27 cellular contexts compared by ENCODE assay signal in genomic region chr21:25424045-25424444, GRCh38.
DNase-seq lines count a peak whose midpoint lies in the region; ATAC-seq and TF ChIP-seq lines count a peak whose summit lies in the region.
"Had no signal": no experiment of that assay in that cellular context is flagged by ENCODE, and none has a peak within 500 bp of the region (broad histone marks: within the 10 kb centered on the region; RNA-seq: fewer than 3 reads in every experiment).

No MANE protein-coding gene starts in this region.

- H3K36me3 ChIP-seq in testis (ENCODE audit: low read depth, missing control alignments), result no peaks in the 10 kb centered on the region
- H3K36me3 ChIP-seq: thyroid gland had no signal

- H3K9me3 ChIP-seq in testis, result no peaks in the 10 kb centered on the region
- H3K9me3 ChIP-seq: thyroid gland had no signal

- intact Hi-C loops in activated B cell treated with CpG ODN at 0.5 μM for 24 hours (cut with micrococcal nuclease) (loop anchor here (1.0 to 5.0 kb wide), 9 partner anchors 19 to 438 kb away; no protein-coding TSS in a partner anchor), left cardiac atrium (cut with DNase I) (no loop called here), testis (cut with DNase I; ENCODE audit: low total_unique reads) (no loop called here)

- no peaks in the 10 kb centered on the region for H3K27me3 Mint-ChIP-seq in activated T-cell treated with anti-CD3 and anti-CD28 coated beads, Interleukin-2, amount 50 U/mL, for 72 hours (ENCODE audit: low read depth)
- H3K27me3 Mint-ChIP-seq in activated B cell treated with CpG ODN at 0.5 μM for 24 hours (no peaks in the 10 kb centered on the region), chondrocyte (ENCODE audit: low read depth) (peaks cover 29% of the 10 kb centered on the region)

- ATAC-seq in activated T-cell treated with anti-CD3 and anti-CD28 coated beads, Interleukin-2, amount 50 U/mL, for 72 hours (replicated peaks in 1 of 2), result no peak
- ATAC-seq in activated B cell treated with CpG ODN at 0.5 μM for 24 hours (ENCODE audit: low read depth), result no peak
- no peak for ATAC-seq in stimulated activated effector memory CD8-positive, alpha-beta T cell treated with anti-CD3 and anti-CD28 coated beads, Interleukin-12 subunit alpha, Interleukin-12 subunit beta, amount 100 ng/mL, for 72 hours
- no peak for ATAC-seq in left cardiac atrium
- ATAC-seq: activated CD4-positive, CD25-positive, alpha-beta regulatory T cell treated with anti-CD3 and anti-CD28 coated beads, Interleukin-2, amount 50 U/mL, for 24 hours; left ventricle myocardium superior; naive thymus-derived CD8-positive, alpha-beta T cell had no signal

- H3K27ac ChIP-seq in testis, result no peak overlapping the region
- H3K27ac ChIP-seq: C4-2B, PC-9, thyroid gland had no signal

- POLR2A ChIA-PET in activated B cell treated with CpG ODN at 0.5 μM for 24 hours (lab: Charles Lee), result interaction anchor here (0.7 to 11.7 kb wide), 11 partner anchors 12 to 162 kb away, joined by 3 to 157 read pairs (median 6); no protein-coding TSS in a partner anchor

- H3K27me3 ChIP-seq in testis, result no peaks in the 10 kb centered on the region
- H3K27me3 ChIP-seq: thyroid gland had no signal

- CTCF ChIA-PET in activated B cell treated with CpG ODN at 0.5 μM for 24 hours (lab: Charles Lee), result interaction anchor here (1.0 to 3.9 kb wide), 11 partner anchors 18 to 311 kb away, joined by 3 to 18 read pairs (median 3); partner anchors contain the start of genes ATP5PF, GABPA and MRPL39

- peaks cover 2% of the 10 kb centered on the region for H3K4me1 ChIP-seq in testis
- H3K4me1 ChIP-seq: thyroid gland had no signal

- H3K4me3 Mint-ChIP-seq in activated T-cell treated with anti-CD3 and anti-CD28 coated beads, Interleukin-2, amount 50 U/mL, for 72 hours, result peak overlapping the region; percentile 29 to 77
- H3K4me3 Mint-ChIP-seq in activated B cell treated with CpG ODN at 0.5 μM for 24 hours, result peak overlapping the region; percentile 84
- H3K4me3 Mint-ChIP-seq in stimulated activated effector memory CD8-positive, alpha-beta T cell treated with anti-CD3 and anti-CD28 coated beads, Interleukin-12 subunit alpha, Interleukin-12 subunit beta, amount 100 ng/mL, for 72 hours, result peak overlapping the region; percentile 28
- no peak overlapping the region for H3K4me3 Mint-ChIP-seq in chondrocyte (ENCODE audit: unreplicated experiment)
- H3K4me3 Mint-ChIP-seq: dendritic cell treated with granulocyte-macrophage colony-stimulating factor and Interleukin-4, amounts not matched to agents 40 ng/mL and 50 ng/mL, for 4 days; mesothelial cell of epicardium had no signal

- H3K4me1 Mint-ChIP-seq in activated T-cell treated with anti-CD3 and anti-CD28 coated beads, Interleukin-2, amount 50 U/mL, for 72 hours (ENCODE audit: low read depth), result peaks cover 87% of the 10 kb centered on the region
- peaks cover 80% of the 10 kb centered on the region for H3K4me1 Mint-ChIP-seq in activated B cell treated with CpG ODN at 0.5 μM for 24 hours
- peaks cover 59% of the 10 kb centered on the region for H3K4me1 Mint-ChIP-seq in stimulated activated effector memory CD8-positive, alpha-beta T cell treated with anti-CD3 and anti-CD28 coated beads, Interleukin-12 subunit alpha, Interleukin-12 subunit beta, amount 100 ng/mL, for 72 hours
- H3K4me1 Mint-ChIP-seq in chondrocyte (ENCODE audit: low read depth), result no peaks in the 10 kb centered on the region
- H3K4me1 Mint-ChIP-seq: mesothelial cell of epicardium had no signal

- DNase-seq in activated T-cell treated with anti-CD3 and anti-CD28 coated beads, Interleukin-2, amount 50 U/mL, for 72 hours, result no peak
- no peak for DNase-seq in activated T-cell treated with anti-CD3 and anti-CD28 coated beads, Interleukin-2, amount 50 U/mL, for 1 hour
- no peak for DNase-seq in activated B cell treated with CpG ODN at 0.5 μM for 24 hours
- DNase-seq in stimulated activated effector memory CD8-positive, alpha-beta T cell treated with anti-CD3 and anti-CD28 coated beads, Interleukin-12 subunit alpha, Interleukin-12 subunit beta, amount 100 ng/mL, for 72 hours (ENCODE audit: low spot score in 2 of 2), result no peak
- DNase-seq in chondrocyte (ENCODE audit: low spot score), result no peak
- no peak for DNase-seq in left cardiac atrium
- no peak for DNase-seq in testis
- DNase-seq: activated naive CD4-positive, alpha-beta T cell; caudate nucleus; DMS79 treated with DMSO at 0.1 percent for 48 hours; KG1; left ventricle myocardium superior; naive thymus-derived CD8-positive, alpha-beta T cell; NCI-H1436 treated with DMSO at 0.1 percent for 48 hours; NCI-H2107; PC-9; retina; Right ventricle myocardium superior; stimulated activated CD4-positive, alpha-beta T cell treated with anti-CD3 and anti-CD28 coated beads, Interleukin-2, amount 100 ng/mL, for 48 hours; stimulated activated naive CD4-positive, alpha-beta T cell; thyroid gland had no signal

- no peaks in the 10 kb centered on the region for H3K9me3 Mint-ChIP-seq in activated T-cell treated with anti-CD3 and anti-CD28 coated beads, Interleukin-2, amount 50 U/mL, for 72 hours
- H3K9me3 Mint-ChIP-seq in activated B cell treated with CpG ODN at 0.5 μM for 24 hours (no peaks in the 10 kb centered on the region), chondrocyte (ENCODE audit: low read depth) (no peaks in the 10 kb centered on the region)
- H3K9me3 Mint-ChIP-seq in stimulated activated effector memory CD8-positive, alpha-beta T cell treated with anti-CD3 and anti-CD28 coated beads, Interleukin-12 subunit alpha, Interleukin-12 subunit beta, amount 100 ng/mL, for 72 hours, result no peaks in the 10 kb centered on the region
- H3K9me3 Mint-ChIP-seq: dendritic cell treated with granulocyte-macrophage colony-stimulating factor and Interleukin-4, amounts not matched to agents 40 ng/mL and 50 ng/mL, for 4 days; mesothelial cell of epicardium; naive thymus-derived CD8-positive, alpha-beta T cell had no signal

- WGBS in testis, 2 donors, result 78 to 79% methylated on average over 4 of the region's 4 CpGs

- peak overlapping the region; percentile 86 for H3K27ac Mint-ChIP-seq in activated T-cell treated with anti-CD3 and anti-CD28 coated beads, Interleukin-2, amount 50 U/mL, for 72 hours
- H3K27ac Mint-ChIP-seq in activated B cell treated with CpG ODN at 0.5 μM for 24 hours (peak overlapping the region; percentile 88), chondrocyte (ENCODE audit: unreplicated experiment) (no peak overlapping the region)
- H3K27ac Mint-ChIP-seq in stimulated activated effector memory CD8-positive, alpha-beta T cell treated with anti-CD3 and anti-CD28 coated beads, Interleukin-12 subunit alpha, Interleukin-12 subunit beta, amount 100 ng/mL, for 72 hours, result peak overlapping the region; percentile 18
- H3K27ac Mint-ChIP-seq: dendritic cell treated with granulocyte-macrophage colony-stimulating factor and Interleukin-4, amounts not matched to agents 40 ng/mL and 50 ng/mL, for 4 days; mesothelial cell of epicardium had no signal

- peak overlapping the region; percentile 37 for H3K4me3 ChIP-seq in GM12875 (ENCODE audit: low read depth, low read length)
- no peak overlapping the region for H3K4me3 ChIP-seq in testis
- H3K4me3 ChIP-seq: PC-9, smooth muscle cell, thyroid gland had no signal

- H3K36me3 Mint-ChIP-seq in activated T-cell treated with anti-CD3 and anti-CD28 coated beads, Interleukin-2, amount 50 U/mL, for 72 hours (ENCODE audit: insufficient read depth in 2 of 2), result peaks cover 0 to 3% of the 10 kb centered on the region in 2 donors
- H3K36me3 Mint-ChIP-seq in activated B cell treated with CpG ODN at 0.5 μM for 24 hours (ENCODE audit: low read depth) (peaks cover 19% of the 10 kb centered on the region), chondrocyte (ENCODE audit: low read depth) (no peaks in the 10 kb centered on the region)
- peaks cover 29% of the 10 kb centered on the region for H3K36me3 Mint-ChIP-seq in stimulated activated effector memory CD8-positive, alpha-beta T cell treated with anti-CD3 and anti-CD28 coated beads, Interleukin-12 subunit alpha, Interleukin-12 subunit beta, amount 100 ng/mL, for 72 hours
- H3K36me3 Mint-ChIP-seq: mesothelial cell of epicardium; naive thymus-derived CD8-positive, alpha-beta T cell had no signal

- TF ChIP-seq CTCF in GM12875 (IDR thresholded peaks at IDR 0.05; ENCODE audit: borderline replicate concordance, insufficient read depth, low read depth, low read length), result no peak
- TF ChIP-seq CTCF in activated B cell treated with CpG ODN at 0.5 μM for 24 hours (IDR thresholded peaks at IDR 0.05), result no peak
- TF ChIP-seq CTCF in chondrocyte (IDR thresholded peaks at IDR 0.05), result no peak
- TF ChIP-seq CTCF in testis (IDR thresholded peaks at IDR 0.05), result no peak

- no peak for TF ChIP-seq POLR2A in testis (IDR thresholded peaks at IDR 0.05)
